ENCODE assay signal across 27 cellular contexts in genomic region chr7:157516911-157517781, GRCh38.
DNase-seq lines count a peak whose midpoint lies in the region; ATAC-seq and TF ChIP-seq lines count a peak whose summit lies in the region.
"Had no signal": no experiment of that assay in that cellular context is flagged by ENCODE, and none has a peak within 500 bp of the region (broad histone marks: within the 10 kb centered on the region; RNA-seq: fewer than 3 reads in every experiment).

No MANE protein-coding gene starts in this region.

- no peaks in the 10 kb centered on the region for H3K27me3 ChIP-seq in endodermal cell (ENCODE audit: control insufficient read depth, insufficient read depth, low read length, poor library complexity, severe bottlenecking)
- peaks cover 0 to 25% (median 0%) of the 10 kb centered on the region in 3 donors for H3K27me3 ChIP-seq in sigmoid colon
- H3K27me3 ChIP-seq: ovary had no signal

- 81 to 86% methylated on average over 14 to 25 of the region's 25 CpGs for WGBS in endodermal cell (ENCODE audit: insufficient coverage in 1 of 2, insufficient read length in 1 of 2), 2 experiments
- WGBS in sigmoid colon, 2 donors = 74 to 85% methylated on average over 25 of the region's 25 CpGs

- H3K4me3 Mint-ChIP-seq in endodermal cell = no peak overlapping the region
- H3K4me3 Mint-ChIP-seq: activated CD4-positive, alpha-beta T cell treated with anti-CD3 and anti-CD28 coated beads, Interleukin-2, amount 10 ng/mL, durations not matched to agents 24 days and 14 days; CD8-positive, alpha-beta T cell; naive thymus-derived CD4-positive, alpha-beta T cell; stimulated activated effector memory CD8-positive, alpha-beta T cell treated with anti-CD3 and anti-CD28 coated beads, Interleukin-12 subunit alpha, Interleukin-12 subunit beta, amount 100 ng/mL, for 72 hours; T-helper 2 cell treated with Interferon-gamma antibody and Interleukin-4, amounts not matched to agents 5 μg/mL and 100 μg/mL, for 36 hours had no signal

- H3K4me3 ChIP-seq in endodermal cell (ENCODE audit: low read length) (no peak overlapping the region), sigmoid colon (no peak overlapping the region)
- H3K4me3 ChIP-seq: GM23248, ovary had no signal

- H3K9me3 Mint-ChIP-seq in endodermal cell = no peaks in the 10 kb centered on the region
- H3K9me3 Mint-ChIP-seq: activated CD4-positive, alpha-beta T cell treated with anti-CD3 and anti-CD28 coated beads, Interleukin-2, amount 10 ng/mL, durations not matched to agents 24 days and 14 days; CD8-positive, alpha-beta T cell; naive thymus-derived CD4-positive, alpha-beta T cell; stimulated activated effector memory CD8-positive, alpha-beta T cell treated with anti-CD3 and anti-CD28 coated beads, Interleukin-12 subunit alpha, Interleukin-12 subunit beta, amount 100 ng/mL, for 72 hours; T-helper 2 cell treated with Interferon-gamma antibody and Interleukin-4, amounts not matched to agents 5 μg/mL and 100 μg/mL, for 36 hours had no signal

- peaks cover 8% of the 10 kb centered on the region for H3K27me3 Mint-ChIP-seq in endodermal cell (ENCODE audit: insufficient read depth)

- TF ChIP-seq CTCF in endodermal cell (conservative IDR thresholded peaks at IDR 0.05) = no peak
- no peak for TF ChIP-seq CTCF in sigmoid colon (IDR thresholded peaks at IDR 0.05)

- no peak overlapping the region for H3K9ac ChIP-seq in endodermal cell (ENCODE audit: extremely low read depth, low read length, poor library complexity, severe bottlenecking)
- H3K9ac ChIP-seq: GM23248 had no signal

- intact Hi-C loops in sigmoid colon (cut with DNase I) = no loop called here

- no peak for TF ChIP-seq POLR2A in sigmoid colon (IDR thresholded peaks at IDR 0.05)

- peaks cover 45% of the 10 kb centered on the region for H3K9me3 ChIP-seq in endodermal cell (ENCODE audit: control insufficient read depth, low read length)
- peaks cover 0 to 3% (median 0%) of the 10 kb centered on the region in 4 donors for H3K9me3 ChIP-seq in sigmoid colon
- H3K9me3 ChIP-seq: ovary had no signal

- no peak for ATAC-seq in HG02870 (IDR thresholded peaks at IDR 0.05; ENCODE audit: unreplicated experiment)
- ATAC-seq: CD8-positive, alpha-beta T cell; HepG2; naive thymus-derived CD4-positive, alpha-beta T cell; Right ventricle myocardium inferior; stimulated activated effector memory CD8-positive, alpha-beta T cell treated with anti-CD3 and anti-CD28 coated beads, Interleukin-12 subunit alpha, Interleukin-12 subunit beta, amount 100 ng/mL, for 72 hours had no signal

- H3K27ac ChIP-seq in endodermal cell (ENCODE audit: low read depth, low read length) (no peak overlapping the region), sigmoid colon (no peak overlapping the region)
- H3K27ac ChIP-seq: 22Rv1, GM23248, ovary, VCaP had no signal

- no peak overlapping the region for H3K27ac Mint-ChIP-seq in endodermal cell
- H3K27ac Mint-ChIP-seq: activated CD4-positive, alpha-beta T cell treated with anti-CD3 and anti-CD28 coated beads, Interleukin-2, amount 10 ng/mL, durations not matched to agents 24 days and 14 days; CD8-positive, alpha-beta T cell; T-helper 2 cell treated with Interferon-gamma antibody and Interleukin-4, amounts not matched to agents 5 μg/mL and 100 μg/mL, for 36 hours had no signal

- no peaks in the 10 kb centered on the region for H3K4me1 ChIP-seq in endodermal cell (ENCODE audit: control insufficient read depth, insufficient read depth, low read length)
- no peaks in the 10 kb centered on the region for H3K4me1 ChIP-seq in sigmoid colon

- H3K4me1 Mint-ChIP-seq in endodermal cell = no peaks in the 10 kb centered on the region
- H3K4me1 Mint-ChIP-seq: activated CD4-positive, alpha-beta T cell treated with anti-CD3 and anti-CD28 coated beads, Interleukin-2, amount 10 ng/mL, durations not matched to agents 24 days and 14 days; stimulated activated effector memory CD8-positive, alpha-beta T cell treated with anti-CD3 and anti-CD28 coated beads, Interleukin-12 subunit alpha, Interleukin-12 subunit beta, amount 100 ng/mL, for 72 hours had no signal

- TF ChIP-seq EP300 in sigmoid colon (IDR thresholded peaks at IDR 0.05) = no peak

- DNase-seq in DMS53 (lab: John Stamatoyannopoulos, UW) (peak; percentile 25), DMS53 treated with DMSO at 0.1 percent for 48 hours (lab: John Stamatoyannopoulos, UW; ENCODE audit: unreplicated experiment) (no peak), RPMI7951 (ENCODE audit: low read depth) (peak; percentile 28), endodermal cell (peak; percentile 33), sigmoid colon (peak; percentile 60), NCI-H146 (lab: John Stamatoyannopoulos, UW) (no peak)
- no peak for DNase-seq in stimulated activated CD4-positive, alpha-beta T cell treated with anti-CD3 and anti-CD28 coated beads, Interleukin-15, amount 100 ng/mL, for 24 hours
- DNase-seq: activated CD4-positive, alpha-beta T cell treated with anti-CD3 and anti-CD28 coated beads, Interleukin-2, amount 10 ng/mL, durations not matched to agents 24 days and 14 days; central memory CD4-positive, alpha-beta T cell; GM23248; hippocampal formation; Karpas-422; midbrain; naive thymus-derived CD4-positive, alpha-beta T cell; NCI-H1436 treated with DMSO at 0.1 percent for 48 hours; NCI-H446; NCI-H82; stimulated activated CD4-positive, alpha-beta T cell treated with anti-CD3 and anti-CD28 coated beads, Interleukin-2, amount 100 ng/mL, for 48 hours had no signal

- H3K36me3 ChIP-seq in endodermal cell (ENCODE audit: control insufficient read depth, insufficient read depth, low read length) (no peaks in the 10 kb centered on the region), sigmoid colon (no peaks in the 10 kb centered on the region)
- H3K36me3 ChIP-seq: ovary had no signal

- no peaks in the 10 kb centered on the region for H3K36me3 Mint-ChIP-seq in endodermal cell (ENCODE audit: low read depth)
- H3K36me3 Mint-ChIP-seq: CD8-positive, alpha-beta T cell; naive thymus-derived CD4-positive, alpha-beta T cell had no signal

Comparison
In these comparisons a context has a peak if more than half of its experiments do, and no peak if none do; other contexts are left out.
1. DNase-seq: peak in DMS53 (single experiment), RPMI7951 (single experiment), endodermal cell (single experiment) and sigmoid colon (single experiment); none in DMS53 treated with DMSO at 0.1 percent for 48 hours (single experiment), NCI-H146 (single experiment) and stimulated activated CD4-positive, alpha-beta T cell treated with anti-CD3 and anti-CD28 coated beads, Interleukin-15, amount 100 ng/mL, for 24 hours (single experiment).